17 cellular contexts compared by ENCODE assay signal in the genomic region with DNA sequence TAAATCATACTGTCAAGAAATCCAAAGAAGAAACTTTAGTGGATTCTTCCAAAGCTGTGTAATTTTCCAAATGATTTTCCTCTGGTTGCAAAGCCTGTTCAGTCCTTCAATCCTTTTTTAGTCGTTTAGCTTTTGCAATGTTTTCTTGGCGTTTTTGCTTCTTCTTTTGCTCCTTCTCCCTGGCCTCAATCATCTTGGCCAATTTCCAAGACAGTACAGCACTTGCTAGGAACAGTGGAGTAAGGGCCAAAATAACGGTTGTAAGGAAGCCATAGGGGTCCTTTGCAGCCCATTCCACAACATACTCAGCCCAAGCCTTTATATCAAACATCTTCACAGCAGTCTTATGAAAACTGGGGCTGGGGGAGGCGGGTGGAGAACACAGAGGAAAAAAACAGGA. TPM values are rescaled to one million over a fixed set of nuclear protein-coding genes. Genes with fewer than 3 reads are reported as not detected.
DNase-seq lines count a peak whose midpoint lies in the region; ATAC-seq, FAIRE-seq and TF ChIP-seq lines count a peak whose summit lies in the region.
"Had no signal": no experiment of that assay in that cellular context is flagged by ENCODE, and none has a peak within 500 bp of the region (broad histone marks: within the 10 kb centered on the region; RNA-seq: fewer than 3 reads in every experiment).

No MANE protein-coding gene starts in this region.

- TF ChIP-seq CTCF in HepG2 (CRISPR knock-in tag; IDR thresholded peaks at IDR 0.05): no peak
- no peak for TF ChIP-seq CTCF in right lobe of liver (IDR thresholded peaks at IDR 0.05)
- TF ChIP-seq CTCF in PC-3 (conservative IDR thresholded peaks at IDR 0.05; ENCODE audit: low read depth, low read length): no peak
- TF ChIP-seq CTCF in brain (conservative IDR thresholded peaks at IDR 0.05): no peak

- H3K4me1 Mint-ChIP-seq in brain: peaks cover 56% of the 10 kb centered on the region
- peaks cover 16 to 44% of the 10 kb centered on the region in 2 donors for H3K4me1 Mint-ChIP-seq in stimulated activated naive B cell treated with anti-CD40 and anti-IgM and Interleukin-4, amounts not matched to agents 10 μg/mL and 1 μg/mL and 100 μg/mL, for 72 hours

- peak overlapping the region; percentile 75 for H3K4me2 ChIP-seq in HepG2 (ENCODE audit: low read depth, low read length)
- H3K4me2 ChIP-seq in PC-3 (ENCODE audit: low read length): peak overlapping the region; percentile 91

- H3K36me3 Mint-ChIP-seq in brain: peaks cover 58% of the 10 kb centered on the region
- H3K36me3 Mint-ChIP-seq in stimulated activated naive B cell treated with anti-CD40 and anti-IgM and Interleukin-4, amounts not matched to agents 10 μg/mL and 1 μg/mL and 100 μg/mL, for 72 hours: peaks cover 33 to 46% of the 10 kb centered on the region in 2 donors

- TF ChIP-seq RAD21 in HepG2 (CRISPR knock-in tag; IDR thresholded peaks at IDR 0.05): no peak

- peaks cover 3 to 18% of the 10 kb centered on the region in 2 experiments; a peak in 4 of 5 replicates for H3K36me3 ChIP-seq in HepG2 (replicated peaks in 1 of 2; ENCODE audit: control insufficient read depth in 1 of 2, insufficient read depth in 2 of 2, low read length in 2 of 2)
- peaks cover 0 to 17% (median 2%) of the 10 kb centered on the region in 4 donors for H3K36me3 ChIP-seq in right lobe of liver
- peaks cover 14% of the 10 kb centered on the region for H3K36me3 ChIP-seq in PC-3 (ENCODE audit: low read depth, low read length)

- WGBS in HepG2 (ENCODE audit: low lambda C conversion rate): 92% methylated on average over 4 of the region's 4 CpGs
- WGBS in right lobe of liver (ENCODE audit: insufficient coverage, low coverage, low lambda C conversion rate, missing lambda C conversion rate): 67% methylated on average over 4 of the region's 4 CpGs

- CTCF ChIA-PET in HepG2 (lab: Yijun Ruan, JAX; ENCODE audit: low intra/inter-chr PET ratio, low total read pairs): no interaction called here
- CTCF ChIA-PET in PC-3 (lab: Charles Lee): no interaction called here

- BruUV-seq in HepG2 (replicated peaks; lab: Mats Ljungman, UMichigan) (no TSS peak), PC-3 (replicated peaks; lab: Mats Ljungman, UMichigan) (no TSS peak)

- H2AFZ ChIP-seq in HepG2 (ENCODE audit: low read length) (no peak overlapping the region), PC-3 (ENCODE audit: low read length) (no peak overlapping the region)

- POLR2A ChIA-PET in HepG2 (lab: Yijun Ruan, JAX): no interaction called here
- POLR2A ChIA-PET in PC-3 (lab: Charles Lee; ENCODE audit: unreplicated experiment): no interaction called here

- H3K4me1 ChIP-seq in HepG2 (ENCODE audit: insufficient read depth, low read length) (peaks cover 37% of the 10 kb centered on the region), right lobe of liver (peaks cover 0 to 14% (median 3%) of the 10 kb centered on the region in 4 donors), PC-3 (ENCODE audit: insufficient read depth, low read length) (peaks cover 31% of the 10 kb centered on the region)
- H3K4me1 ChIP-seq: BE2C had no signal

- no peaks in the 10 kb centered on the region for H3K9me2 ChIP-seq in PC-3 (replicated peaks; ENCODE audit: low read length)

- H3K9ac ChIP-seq in HepG2 (ENCODE audit: insufficient read depth, low read depth, low read length) (no peak overlapping the region), PC-3 (ENCODE audit: low read length) (no peak overlapping the region)

- ATAC-seq in HepG2 (no peak), right lobe of liver (no peak), PC-3 (no peak), HG03175 (IDR thresholded peaks at IDR 0.05; ENCODE audit: unreplicated experiment) (no peak), GM18519 (IDR thresholded peaks at IDR 0.05; ENCODE audit: low FRiP score, unreplicated experiment) (no peak)
- ATAC-seq in stimulated activated naive B cell treated with anti-CD40 and anti-IgM and Interleukin-4, amounts not matched to agents 10 μg/mL and 1 μg/mL and 100 μg/mL, for 72 hours (replicated peaks): no peak
- ATAC-seq: activated CD8-positive, alpha-beta memory T cell treated with anti-CD3 and anti-CD28 coated beads, Interleukin-2, amount 10 ng/mL, durations not matched to agents 7 days and 5 days; effector memory CD8-positive, alpha-beta T cell had no signal

- H3K4me3 Mint-ChIP-seq in brain: peak overlapping the region; percentile 89 to 98 (median 94)
- no peak overlapping the region for H3K4me3 Mint-ChIP-seq in stimulated activated naive B cell treated with anti-CD40 and anti-IgM and Interleukin-4, amounts not matched to agents 10 μg/mL and 1 μg/mL and 100 μg/mL, for 72 hours

- H3K9me3 Mint-ChIP-seq in brain: peaks cover 0 to 3% (median 2%) of the 10 kb centered on the region in 5 experiments
- peaks cover 0 to 1% of the 10 kb centered on the region in 2 donors for H3K9me3 Mint-ChIP-seq in stimulated activated naive B cell treated with anti-CD40 and anti-IgM and Interleukin-4, amounts not matched to agents 10 μg/mL and 1 μg/mL and 100 μg/mL, for 72 hours
- H3K9me3 Mint-ChIP-seq: effector memory CD8-positive, alpha-beta T cell had no signal

- peak overlapping the region in 4 of 5 experiments; percentile 8 to 71 (median 68) for H3K27ac Mint-ChIP-seq in brain
- H3K27ac Mint-ChIP-seq in stimulated activated naive B cell treated with anti-CD40 and anti-IgM and Interleukin-4, amounts not matched to agents 10 μg/mL and 1 μg/mL and 100 μg/mL, for 72 hours: peak overlapping the region; percentile 31
- H3K27ac Mint-ChIP-seq: effector memory CD8-positive, alpha-beta T cell had no signal

- H3K4me3 ChIP-seq in HepG2 (replicated peaks in 1 of 3; ENCODE audit: insufficient read depth in 1 of 3, low read depth in 2 of 3, low read length in 3 of 3) (no peak overlapping the region), right lobe of liver (no peak overlapping the region), PC-3 (ENCODE audit: low read length) (peak overlapping the region; percentile 98; the same call in 1 of the 2 replicates)
- H3K4me3 ChIP-seq: lung had no signal

- H3K27ac ChIP-seq in HepG2 (ENCODE audit: extremely low read length, insufficient read depth, low read length): no peak overlapping the region
- no peak overlapping the region for H3K27ac ChIP-seq in right lobe of liver
- H3K27ac ChIP-seq in PC-3 (ENCODE audit: low read length): no peak overlapping the region
- H3K27ac ChIP-seq: stomach had no signal

- peaks cover 8% of the 10 kb centered on the region for H3K27me3 Mint-ChIP-seq in brain
- no peaks in the 10 kb centered on the region for H3K27me3 Mint-ChIP-seq in stimulated activated naive B cell treated with anti-CD40 and anti-IgM and Interleukin-4, amounts not matched to agents 10 μg/mL and 1 μg/mL and 100 μg/mL, for 72 hours
- H3K27me3 Mint-ChIP-seq: activated CD8-positive, alpha-beta memory T cell treated with anti-CD3 and anti-CD28 coated beads, Interleukin-2, amount 10 ng/mL, durations not matched to agents 7 days and 5 days; effector memory CD8-positive, alpha-beta T cell had no signal

- in situ Hi-C loops in HepG2 (cut with HindIII; ENCODE audit: extremely low pct_ligation_motif_present, low pct_unique_long_range_greater_than_20kb): no loop called here

- TF ChIP-seq POLR2A in HepG2 (IDR thresholded peaks at IDR 0.05; ENCODE audit: insufficient read depth in 1 of 2, low read depth in 2 of 2, low read length in 2 of 2) (no peak), right lobe of liver (IDR thresholded peaks at IDR 0.05) (no peak)

- no peak for FAIRE-seq in HepG2 (lab: Jason Lieb, UNC)

- no peaks in the 10 kb centered on the region; a peak in 1 of 5 replicates for H3K27me3 ChIP-seq in HepG2 (ENCODE audit: control insufficient read depth in 1 of 2, insufficient read depth in 2 of 2, low read length in 2 of 2)
- H3K27me3 ChIP-seq in right lobe of liver: no peaks in the 10 kb centered on the region
- no peaks in the 10 kb centered on the region for H3K27me3 ChIP-seq in PC-3 (ENCODE audit: low read length)
- H3K27me3 ChIP-seq: BE2C, stomach had no signal

- H4K20me1 ChIP-seq in HepG2 (ENCODE audit: insufficient read depth, low read length): no peaks in the 10 kb centered on the region
- no peaks in the 10 kb centered on the region for H4K20me1 ChIP-seq in PC-3 (ENCODE audit: low read length)

- DNase-seq in HepG2 (ENCODE audit: low spot score) (no peak), right lobe of liver (no peak), PC-3 (no peak), ecto neural progenitor cell (ENCODE audit: low spot score) (no peak)
- no peak for DNase-seq in stimulated activated naive B cell treated with anti-CD40 and anti-IgM and Interleukin-4, amounts not matched to agents 10 μg/mL and 1 μg/mL and 100 μg/mL, for 72 hours
- DNase-seq: activated CD8-positive, alpha-beta memory T cell treated with anti-CD3 and anti-CD28 coated beads, Interleukin-2, amount 10 ng/mL, durations not matched to agents 7 days and 5 days; amygdala; BE2C; effector memory CD8-positive, alpha-beta T cell; hypothalamus; NCI-H2029 treated with DMSO at 0.1 percent for 48 hours; stimulated activated CD4-positive, alpha-beta T cell treated with anti-CD3 and anti-CD28 coated beads, Interleukin-4, amount 100 ng/mL, for 24 hours; stomach had no signal

- TF ChIP-seq EP300 in HepG2 (IDR thresholded peaks at IDR 0.05; ENCODE audit: low read depth in 2 of 2, low read length in 2 of 2) (no peak), HepG2 (CRISPR knock-in tag; IDR thresholded peaks at IDR 0.05; ENCODE audit: borderline replicate concordance) (no peak)

- intact Hi-C loops in HepG2 (cut with micrococcal nuclease; ENCODE audit: unreplicated experiment): loop anchor here (5.0 to 10.0 kb wide), 3 partner anchors 103 to 495 kb away; no protein-coding TSS in a partner anchor
- intact Hi-C loops in right lobe of liver (cut with DNase I): no loop called here
- intact Hi-C loops in PC-3 (cut with micrococcal nuclease): loop anchor here (5.0 kb wide), 1 partner anchor 213 kb away; the partner anchor contains the start of genes ERCC8 and NDUFAF2

- no peaks in the 10 kb centered on the region for H3F3A ChIP-seq in PC-3 (ENCODE audit: low read length, unreplicated experiment)

- H3K79me2 ChIP-seq in HepG2 (ENCODE audit: insufficient read depth, low read length) (peaks cover 42% of the 10 kb centered on the region), PC-3 (ENCODE audit: low read length) (peaks cover 63% of the 10 kb centered on the region)

- no peaks in the 10 kb centered on the region for H3K9me3 ChIP-seq in HepG2 (ENCODE audit: low read length)
- no peaks in the 10 kb centered on the region for H3K9me3 ChIP-seq in right lobe of liver
- no peaks in the 10 kb centered on the region for H3K9me3 ChIP-seq in PC-3 (ENCODE audit: low read length)
- H3K9me3 ChIP-seq: BE2C, stomach had no signal

RNA-seq across cellular contexts. Expression of gene SMIM15, which starts 2.4 kb away (rescaled TPM):
- total RNA-seq in HepG2 (2016; rRNA removed; fragmentation: Illumina TruSeq; extraction: Trizol) (58.2 and 74.4 TPM in 2 replicates), right lobe of liver (10 to 100 TPM; 22.8 to 44.8 (median 29.4) TPM), PC-3 (2014; rRNA removed) (61.7 and 76.3 TPM in 2 replicates)
- 16.8 and 28.1 TPM in 2 replicates for total RNA-seq in HepG2 (2016; cell fraction: cytosol; rRNA removed; fragmentation: Illumina TruSeq; extraction: Trizol; ENCODE audit: low read depth)
- total RNA-seq in HepG2 (2016; cell fraction: insoluble cytoplasmic fraction; rRNA removed; fragmentation: Illumina TruSeq; extraction: Trizol): 57.5 and 78.2 TPM in 2 replicates
- 59.2 and 71.6 TPM in 2 replicates for total RNA-seq in HepG2 (2016; cell fraction: membrane; rRNA removed; fragmentation: Illumina TruSeq; extraction: Trizol)
- total RNA-seq in HepG2 (2016; cell fraction: nucleus; rRNA removed; fragmentation: Illumina TruSeq; extraction: Trizol): 22.4 and 25.8 TPM in 2 replicates
- polyA plus RNA-seq in HepG2 (2011; rRNA removed) (12.7 and 13.0 TPM in 2 replicates), brain (ENCODE audit: insufficient read depth, low read depth, low replicate concordance) (23.1 TPM)
- polyA plus RNA-seq in HepG2 (2011; cell fraction: cytosol; rRNA removed): 8.9 and 14.6 TPM in 2 replicates
- polyA plus RNA-seq in HepG2 (2011; cell fraction: nucleus; rRNA removed): 6.1 and 10.1 TPM in 2 replicates
- 16.9 and 28.7 TPM in 2 replicates for polyA plus RNA-seq in HepG2 (2012)
- polyA plus RNA-seq in HepG2 (2016; cell fraction: cytosol; fragmentation: Illumina TruSeq; extraction: Trizol; ENCODE audit: low read depth): 17.0 and 28.8 TPM in 2 replicates
- 82.8 and 87.5 TPM in 2 replicates for polyA plus RNA-seq in HepG2 (2016; cell fraction: insoluble cytoplasmic fraction; fragmentation: Illumina TruSeq; extraction: Trizol; ENCODE audit: low read depth)
- polyA plus RNA-seq in HepG2 (2016; cell fraction: membrane; fragmentation: Illumina TruSeq; extraction: Trizol; ENCODE audit: low read depth): 42.8 and 57.4 TPM in 2 replicates
- 32.3 and 36.8 TPM in 2 replicates for polyA plus RNA-seq in HepG2 (2016; cell fraction: nucleus; fragmentation: Illumina TruSeq; extraction: Trizol; ENCODE audit: insufficient read depth, low read depth)
- polyA minus RNA-seq in HepG2 (2011; rRNA and poly(A)+ RNA removed; ENCODE audit: low replicate concordance): 6.6 and 13.3 TPM in 2 replicates
- polyA minus RNA-seq in HepG2 (2011; cell fraction: cytosol; rRNA and poly(A)+ RNA removed): 10.6 and 16.7 TPM in 2 replicates
- polyA minus RNA-seq in HepG2 (2011; cell fraction: nucleus; rRNA and poly(A)+ RNA removed): 12.1 and 16.0 TPM in 2 replicates

Comparison
In these comparisons a context has a peak if more than half of its experiments do, and no peak if none do; other contexts are left out.
1. intact Hi-C loops: an anchor here in HepG2 (5.0 to 10.0 kb wide) and PC-3 (5.0 kb wide); none called in right lobe of liver.
2. H3K4me3 Mint-ChIP-seq: peak in brain (5 of 5); none in stimulated activated naive B cell treated with anti-CD40 and anti-IgM and Interleukin-4, amounts not matched to agents 10 μg/mL and 1 μg/mL and 100 μg/mL, for 72 hours (0 of 2).